Comparison of ENCODE assay signal across 1 cellular context in genomic region chr20:46022411-46023147, GRCh38.
TF ChIP-seq lines count a peak whose summit lies in the region.

No MANE protein-coding gene starts in this region.

TF ChIP-seq in HepG2, 621 proteins besides CTCF, POLR2A, EP300 and RAD21 (continued from another document):
- TF ChIP-seq HOMEZ (CRISPR knock-in tag; IDR thresholded peaks at IDR 0.05; ENCODE audit: low read depth) (no peak), ZBTB46 (CRISPR knock-in tag; IDR thresholded peaks at IDR 0.05; ENCODE audit: borderline replicate concordance) (no peak), ZBTB21 (CRISPR knock-in tag; IDR thresholded peaks at IDR 0.05) (no peak)
